In genomic region chrX:53319614-53320542, GRCh38 we compare ENCODE assay signal across 8 cellular contexts. TPM values are rescaled to one million over a fixed set of nuclear protein-coding genes. Genes with fewer than 3 reads are reported as not detected.
DNase-seq lines count a peak whose midpoint lies in the region; ATAC-seq and TF ChIP-seq lines count a peak whose summit lies in the region.

No MANE protein-coding gene starts in this region.

- H3K27ac ChIP-seq in gastroesophageal sphincter (peak overlapping the region in 1 of 4 donors; percentile 63), psoas muscle (no peak overlapping the region)

- no peak for TF ChIP-seq EP300 in gastroesophageal sphincter (IDR thresholded peaks at IDR 0.05)

- 4 to 17% methylated on average over 5 to 11 of the region's 32 CpGs for WGBS in gastroesophageal sphincter (ENCODE audit: low coverage in 1 of 2), 2 donors
- 3 to 6% (median 6%) methylated on average over 12 to 32 of the region's 32 CpGs for WGBS in psoas muscle, 3 donors

- no peaks in the 10 kb centered on the region for H3K36me3 ChIP-seq in gastroesophageal sphincter
- no peaks in the 10 kb centered on the region for H3K36me3 ChIP-seq in psoas muscle (ENCODE audit: insufficient read depth in 1 of 2, low read depth in 1 of 2)

- H3K27me3 Mint-ChIP-seq in T-cell: peaks cover 41 to 60% of the 10 kb centered on the region in 2 donors

- CTCF ChIA-PET in T-cell (lab: Charles Lee): interaction anchor here (0.6 to 1.3 kb wide), 4 partner anchors 35 to 230 kb away, joined by 3 to 4 read pairs (median 4); no protein-coding TSS in a partner anchor

- peaks cover 18 to 34% (median 20%) of the 10 kb centered on the region in 3 donors for H3K4me1 Mint-ChIP-seq in T-cell

- no peaks in the 10 kb centered on the region for H3K9me3 ChIP-seq in gastroesophageal sphincter
- H3K9me3 ChIP-seq in psoas muscle: no peaks in the 10 kb centered on the region

- no peaks in the 10 kb centered on the region for H3K9me3 Mint-ChIP-seq in T-cell

- ATAC-seq in T-cell (replicated peaks in 1 of 4): no peak
- no peak for ATAC-seq in gastroesophageal sphincter
- peak in 2 of 4 donors; percentile 38 to 64 for ATAC-seq in psoas muscle
- no peak for ATAC-seq in HG03432 (IDR thresholded peaks at IDR 0.05; ENCODE audit: unreplicated experiment)

- H3K27me3 ChIP-seq in gastroesophageal sphincter: no peaks in the 10 kb centered on the region
- peaks cover 0 to 68% (median 0%) of the 10 kb centered on the region in 3 donors for H3K27me3 ChIP-seq in psoas muscle (ENCODE audit: insufficient read depth in 3 of 3, low read length in 2 of 3)

- POLR2A ChIA-PET in T-cell (lab: Charles Lee): interaction anchor here in 1 of 2 donors (0.6 kb wide), 1 partner anchor 192 kb away, joined by 7 read pairs; no protein-coding TSS in a partner anchor

- no peaks in the 10 kb centered on the region for H3K36me3 Mint-ChIP-seq in T-cell

- H3K4me3 Mint-ChIP-seq in T-cell: peak overlapping the region; percentile 73 to 83 (median 76)

- no peak for TF ChIP-seq POLR2A in gastroesophageal sphincter (IDR thresholded peaks at IDR 0.05)

- no peak overlapping the region for H3K27ac Mint-ChIP-seq in T-cell

- H3K4me3 ChIP-seq in gastroesophageal sphincter: peak overlapping the region; percentile 67 to 77
- peak overlapping the region; percentile 68 for H3K4me3 ChIP-seq in psoas muscle

- intact Hi-C loops in psoas muscle (cut with DNase I): loop anchor here in 1 of 2 donors (10.0 kb wide), 1 partner anchor 115 kb away; the partner anchor contains the start of gene HSD17B10

- DNase-seq in GM03348 (ENCODE audit: low spot score) (peak; percentile 36), T-cell (no peak), psoas muscle (peak in 1 of 2 donors; percentile 24), SKM-1 treated with dmso at 0.1 percent for 144 hours (lab: John Stamatoyannopoulos, UW; ENCODE audit: unreplicated experiment) (no peak), GM19240 (ENCODE audit: insufficient read length, low spot score) (no peak), mesenteric fat pad (ENCODE audit: low spot score) (no peak)

- peaks cover 0 to 19% (median 7%) of the 10 kb centered on the region in 3 donors for H3K4me1 ChIP-seq in gastroesophageal sphincter
- no peaks in the 10 kb centered on the region for H3K4me1 ChIP-seq in psoas muscle

- TF ChIP-seq CTCF in gastroesophageal sphincter (IDR thresholded peaks at IDR 0.05) (no peak), psoas muscle (IDR thresholded peaks at IDR 0.05) (no peak)

RNA-seq across cellular contexts. Expression of gene IQSEC2, which starts 38.5 kb away (rescaled TPM):
- 1 to 10 TPM; 1.2 to 2.0 (median 1.4) TPM for total RNA-seq in T-cell
- total RNA-seq in gastroesophageal sphincter: 10 to 100 TPM; 10.1 to 25.7 (median 16.8) TPM
- 10 to 100 TPM; 38.8 to 63.8 (median 47.5) TPM for total RNA-seq in psoas muscle
- polyA plus RNA-seq in psoas muscle: 10 to 100 TPM in 2 of 3 donors, 1 to 10 TPM in 1; 8.2 to 41.5 (median 32.3) TPM
- 15.4 TPM for total RNA-seq in mesenteric fat pad
